Comparison of ENCODE assay signal across 8 cellular contexts in the genomic region with DNA sequence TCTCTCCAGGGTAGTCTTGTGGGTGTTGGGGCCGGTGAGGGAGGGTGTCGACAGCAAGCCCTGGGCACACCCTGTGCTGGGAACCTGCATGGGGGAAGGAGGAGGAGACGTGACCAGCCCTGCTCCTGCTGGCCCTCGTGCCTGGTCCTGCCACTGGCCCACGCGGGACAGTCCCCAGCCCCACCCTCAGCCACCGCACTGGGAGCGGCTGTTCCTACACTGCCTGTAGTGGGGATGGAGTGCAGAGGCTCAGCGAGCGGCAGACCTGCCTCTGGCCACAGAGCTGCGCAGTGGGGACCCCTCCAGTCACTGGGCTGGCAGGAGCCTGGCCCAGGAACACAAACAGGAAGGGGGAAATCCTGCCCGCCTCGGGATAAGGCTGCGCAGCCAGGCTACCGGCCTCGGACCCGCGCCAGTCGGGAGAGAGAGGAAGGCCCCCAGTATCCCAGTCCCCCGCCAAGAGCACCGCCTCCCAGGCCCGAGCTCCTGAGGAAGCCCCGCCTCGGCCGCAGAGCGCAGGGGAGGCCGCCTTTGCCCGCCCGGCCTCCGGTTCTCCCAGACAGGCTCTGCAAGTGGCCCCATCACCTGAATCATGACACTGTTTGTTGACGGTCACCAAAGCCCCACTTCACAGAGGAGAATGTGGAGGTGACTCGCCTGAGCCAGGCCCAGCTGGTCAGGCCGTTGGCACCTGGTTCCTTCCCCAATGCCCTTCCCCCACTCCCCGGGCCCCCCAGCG. TPM values are rescaled to one million over a fixed set of nuclear protein-coding genes. Genes with fewer than 3 reads are reported as not detected.
DNase-seq lines count a peak whose midpoint lies in the region; ATAC-seq and TF ChIP-seq lines count a peak whose summit lies in the region.

No MANE protein-coding gene starts in this region.

- no peak overlapping the region for H2BK120ac ChIP-seq in trophoblast cell (ENCODE audit: insufficient read depth, low read length, poor library complexity)

- peak overlapping the region; percentile 59 for H3K4me2 ChIP-seq in trophoblast cell (ENCODE audit: low read length)

- no peaks in the 10 kb centered on the region for H3K9me3 Mint-ChIP-seq in activated CD4-positive, alpha-beta T cell treated with anti-CD3 and anti-CD28 coated beads, Interleukin-2, amount 10 ng/mL, durations not matched to agents 24 days and 14 days

- H2BK12ac ChIP-seq in trophoblast cell (ENCODE audit: low read length): no peak overlapping the region

- no peak overlapping the region for H2AFZ ChIP-seq in trophoblast cell (ENCODE audit: insufficient read depth, low read length, poor library complexity)

- peak overlapping the region; percentile 5 for H4K8ac ChIP-seq in trophoblast cell (ENCODE audit: low read depth, low read length)

- no peak overlapping the region for H4K12ac ChIP-seq in trophoblast cell (ENCODE audit: low read depth, low read length)

- peak; percentile 47 to 76 (median 68) for ATAC-seq in heart right ventricle

- H3K79me2 ChIP-seq in trophoblast cell (ENCODE audit: control insufficient read depth, insufficient read depth, low read length, poor library complexity): no peaks in the 10 kb centered on the region

- H3K14ac ChIP-seq in trophoblast cell (ENCODE audit: low read length): no peak overlapping the region

- TF ChIP-seq CTCF in heart right ventricle (IDR thresholded peaks at IDR 0.05): no peak

- H3K36me3 Mint-ChIP-seq in activated CD4-positive, alpha-beta T cell treated with anti-CD3 and anti-CD28 coated beads, Interleukin-2, amount 10 ng/mL, durations not matched to agents 24 days and 14 days (ENCODE audit: low read depth): no peaks in the 10 kb centered on the region

- H3K27ac ChIP-seq in heart right ventricle (peak overlapping the region; percentile 1 to 78 (median 64)), trophoblast cell (ENCODE audit: low read depth, low read length) (no peak overlapping the region)

- H3K36me3 ChIP-seq in heart right ventricle (no peaks in the 10 kb centered on the region), trophoblast cell (ENCODE audit: control insufficient read depth in 1 of 2, insufficient read depth in 2 of 2, low read length in 2 of 2) (no peaks in the 10 kb centered on the region)

- WGBS in heart right ventricle, 2 donors: 2 to 3% methylated on average over 35 of the region's 35 CpGs
- no CpG with 5 or more reads among the region's 35 CpGs for WGBS in trophoblast cell (ENCODE audit: extremely low coverage, insufficient coverage, insufficient read length)

- H3K4me3 ChIP-seq in heart right ventricle: peak overlapping the region; percentile 6 to 60 (median 44)
- H3K4me3 ChIP-seq in trophoblast cell (ENCODE audit: low read depth, low read length): no peak overlapping the region

- no peaks in the 10 kb centered on the region for H3K4me1 Mint-ChIP-seq in activated CD4-positive, alpha-beta T cell treated with anti-CD3 and anti-CD28 coated beads, Interleukin-2, amount 10 ng/mL, durations not matched to agents 24 days and 14 days

- H4K91ac ChIP-seq in trophoblast cell (ENCODE audit: low read depth, low read length): no peak overlapping the region

- H3K9ac ChIP-seq in trophoblast cell (ENCODE audit: low read length): no peak overlapping the region

- intact Hi-C loops in heart right ventricle (cut with DNase I): loop anchor here in 1 of 10 donors (5.0 kb wide), 1 partner anchor 35 kb away; no protein-coding TSS in a partner anchor
- intact Hi-C loops in activated CD4-positive, alpha-beta T cell treated with anti-CD3 and anti-CD28 coated beads, Interleukin-2, amount 10 ng/mL, durations not matched to agents 24 days and 14 days (cut with micrococcal nuclease): no loop called here

- H3K4me3 Mint-ChIP-seq in activated CD4-positive, alpha-beta T cell treated with anti-CD3 and anti-CD28 coated beads, Interleukin-2, amount 10 ng/mL, durations not matched to agents 24 days and 14 days: no peak overlapping the region

- H3K4me1 ChIP-seq in heart right ventricle: peaks cover 17 to 61% (median 31%) of the 10 kb centered on the region in 9 donors
- peaks cover 19 to 37% of the 10 kb centered on the region in 2 experiments for H3K4me1 ChIP-seq in trophoblast cell (ENCODE audit: control insufficient read depth in 1 of 2, insufficient read depth in 2 of 2, low read length in 2 of 2)

- H3K79me1 ChIP-seq in trophoblast cell (ENCODE audit: low read length): no peaks in the 10 kb centered on the region

- no peak overlapping the region for H2AK5ac ChIP-seq in trophoblast cell (ENCODE audit: low read length)

- H2BK5ac ChIP-seq in trophoblast cell (ENCODE audit: low read depth, low read length, poor library complexity): no peak overlapping the region

- H3K27me3 ChIP-seq in heart right ventricle (peaks cover 0 to 33% (median 0%) of the 10 kb centered on the region in 7 donors), trophoblast cell (ENCODE audit: insufficient read depth, low read length) (no peaks in the 10 kb centered on the region)

- H3K27me3 Mint-ChIP-seq in activated CD4-positive, alpha-beta T cell treated with anti-CD3 and anti-CD28 coated beads, Interleukin-2, amount 10 ng/mL, durations not matched to agents 24 days and 14 days: peaks cover 17% of the 10 kb centered on the region

- H3K27ac Mint-ChIP-seq in activated CD4-positive, alpha-beta T cell treated with anti-CD3 and anti-CD28 coated beads, Interleukin-2, amount 10 ng/mL, durations not matched to agents 24 days and 14 days: no peak overlapping the region

- no peak overlapping the region for H3K23ac ChIP-seq in trophoblast cell (ENCODE audit: low read length)

- H3K18ac ChIP-seq in trophoblast cell (ENCODE audit: low read length): no peak overlapping the region

- DNase-seq in DMS53 (lab: John Stamatoyannopoulos, UW) (peak; percentile 85), RPMI8226 (peak; percentile 83), heart right ventricle (peak; percentile 38 to 71), trophoblast cell (peak in 1 of 2 donors; percentile 27), NCI-H748 (lab: John Stamatoyannopoulos, UW; ENCODE audit: unreplicated experiment) (no peak), GM19240 (ENCODE audit: insufficient read length, low spot score) (no peak)
- no peak for DNase-seq in activated CD4-positive, alpha-beta T cell treated with anti-CD3 and anti-CD28 coated beads, Interleukin-2, amount 10 ng/mL, durations not matched to agents 24 days and 14 days
- no peak for DNase-seq in effector CD4-positive, alpha-beta T cell

- H3K9me3 ChIP-seq in heart right ventricle (no peaks in the 10 kb centered on the region), trophoblast cell (ENCODE audit: insufficient read depth, low read depth, low read length) (peaks cover 2% of the 10 kb centered on the region)

- H3K4ac ChIP-seq in trophoblast cell (ENCODE audit: low read depth, low read length): no peak overlapping the region

RNA-seq across cellular contexts. Expression of a gene that starts 10.6 kb away (rescaled TPM):
- 10 to 100 TPM in 1 of 10 donors, 1 to 10 TPM in 9; 1.1 to 29.5 (median 2.6) TPM for total RNA-seq in heart right ventricle
- polyA plus RNA-seq in heart right ventricle: 1 to 10 TPM; 3.5 to 4.0 TPM
- 1.2 and 1.5 TPM in 2 replicates for polyA plus RNA-seq in trophoblast cell (2013)
- total RNA-seq in activated CD4-positive, alpha-beta T cell treated with anti-CD3 and anti-CD28 coated beads, Interleukin-2, amount 10 ng/mL, durations not matched to agents 24 days and 14 days: 0.02 TPM in 2 replicates

RNA-seq across cellular contexts. Expression of a gene that starts 18.0 kb away (rescaled TPM):
- total RNA-seq in heart right ventricle: 1 to 10 TPM; 1.2 to 3.1 (median 2.4) TPM
- 1 to 10 TPM; 2.9 to 3.5 TPM for polyA plus RNA-seq in heart right ventricle
- polyA plus RNA-seq in trophoblast cell (2013): 2.2 and 2.6 TPM in 2 replicates
- 2.4 and 2.5 TPM in 2 replicates for total RNA-seq in activated CD4-positive, alpha-beta T cell treated with anti-CD3 and anti-CD28 coated beads, Interleukin-2, amount 10 ng/mL, durations not matched to agents 24 days and 14 days

RNA-seq across cellular contexts. Expression of a gene that starts 42.9 kb away (rescaled TPM):
- total RNA-seq in heart right ventricle: under 1 TPM in 9 of 10 donors, not detected in 1; 0.23 to 0.91 (median 0.50) TPM
- under 1 TPM; 0.07 to 0.13 TPM for polyA plus RNA-seq in heart right ventricle
- polyA plus RNA-seq in trophoblast cell (2013): 0.04 and 0.08 TPM in 2 replicates
- 0.07 and 0.21 TPM in 2 replicates for total RNA-seq in activated CD4-positive, alpha-beta T cell treated with anti-CD3 and anti-CD28 coated beads, Interleukin-2, amount 10 ng/mL, durations not matched to agents 24 days and 14 days

RNA-seq across cellular contexts. Expression of a gene that starts 53.3 kb away (rescaled TPM):
- total RNA-seq in heart right ventricle: 1 to 10 TPM; 1.5 to 6.4 (median 2.0) TPM
- 1 to 10 TPM; 2.7 to 3.2 TPM for polyA plus RNA-seq in heart right ventricle
- 16.8 and 18.1 TPM in 2 replicates for polyA plus RNA-seq in trophoblast cell (2013)
- total RNA-seq in activated CD4-positive, alpha-beta T cell treated with anti-CD3 and anti-CD28 coated beads, Interleukin-2, amount 10 ng/mL, durations not matched to agents 24 days and 14 days: 64.6 and 66.3 TPM in 2 replicates

Comparison
In these comparisons a context has a peak if more than half of its experiments do, and no peak if none do; other contexts are left out.
1. DNase-seq: peak in DMS53 (single experiment), RPMI8226 (single experiment) and heart right ventricle (2 of 2); none in NCI-H748 (single experiment), activated CD4-positive, alpha-beta T cell treated with anti-CD3 and anti-CD28 coated beads, Interleukin-2, amount 10 ng/mL, durations not matched to agents 24 days and 14 days (single experiment), effector CD4-positive, alpha-beta T cell (single experiment) and GM19240 (single experiment).